8 cellular contexts compared by ENCODE assay signal in genomic region chr1:224852901-224853568, GRCh38.
DNase-seq lines count a peak whose midpoint lies in the region; ATAC-seq and TF ChIP-seq lines count a peak whose summit lies in the region.

No MANE protein-coding gene starts in this region.

- H3K27me3 Mint-ChIP-seq in progenitor cell of endocrine pancreas: no peaks in the 10 kb centered on the region
- H3K27me3 Mint-ChIP-seq in activated CD4-positive, alpha-beta memory T cell treated with anti-CD3 and anti-CD28 coated beads for 36 hours: peaks cover 7% of the 10 kb centered on the region

- no peak for ATAC-seq in HG02981 (IDR thresholded peaks at IDR 0.05; ENCODE audit: unreplicated experiment)

- DNase-seq in COR-L47 (lab: John Stamatoyannopoulos, UW) (peak; percentile 36), HS-5 (ENCODE audit: low read depth) (peak; percentile 35), RKO (ENCODE audit: low spot score) (peak; percentile 77), fibroblast of gingiva (ENCODE audit: low read depth) (peak; percentile 55), progenitor cell of endocrine pancreas (ENCODE audit: low spot score, unreplicated experiment) (no peak), C1 segment of cervical spinal cord (lab: John Stamatoyannopoulos, UW) (no peak)
- no peak for DNase-seq in activated CD4-positive, alpha-beta memory T cell treated with anti-CD3 and anti-CD28 coated beads for 36 hours

- intact Hi-C loops in activated CD4-positive, alpha-beta memory T cell treated with anti-CD3 and anti-CD28 coated beads for 36 hours (cut with micrococcal nuclease): loop anchor here (5.0 kb wide), 1 partner anchor 151 kb away; no protein-coding TSS in a partner anchor

- CTCF ChIA-PET in activated CD4-positive, alpha-beta memory T cell treated with anti-CD3 and anti-CD28 coated beads for 36 hours (lab: Charles Lee): interaction anchor here (1.8 to 7.2 kb wide), 4 partner anchors 11 to 338 kb away, joined by 9 to 134 read pairs (median 14); no protein-coding TSS in a partner anchor

- H3K4me3 Mint-ChIP-seq in progenitor cell of endocrine pancreas (ENCODE audit: low read depth): no peak overlapping the region
- H3K4me3 Mint-ChIP-seq in activated CD4-positive, alpha-beta memory T cell treated with anti-CD3 and anti-CD28 coated beads for 36 hours: no peak overlapping the region

- peaks cover 5% of the 10 kb centered on the region for H3K4me1 Mint-ChIP-seq in progenitor cell of endocrine pancreas (ENCODE audit: low read depth)
- H3K4me1 Mint-ChIP-seq in activated CD4-positive, alpha-beta memory T cell treated with anti-CD3 and anti-CD28 coated beads for 36 hours (ENCODE audit: low read depth): no peaks in the 10 kb centered on the region

- POLR2A ChIA-PET in activated CD4-positive, alpha-beta memory T cell treated with anti-CD3 and anti-CD28 coated beads for 36 hours (lab: Charles Lee): no interaction called here

- H3K36me3 Mint-ChIP-seq in progenitor cell of endocrine pancreas (ENCODE audit: insufficient read depth): no peaks in the 10 kb centered on the region
- H3K36me3 Mint-ChIP-seq in activated CD4-positive, alpha-beta memory T cell treated with anti-CD3 and anti-CD28 coated beads for 36 hours: no peaks in the 10 kb centered on the region

- TF ChIP-seq CTCF in progenitor cell of endocrine pancreas (IDR thresholded peaks at IDR 0.05; ENCODE audit: unreplicated experiment): peak; percentile 72

- no peak overlapping the region for H3K27ac Mint-ChIP-seq in progenitor cell of endocrine pancreas
- no peak overlapping the region for H3K27ac Mint-ChIP-seq in activated CD4-positive, alpha-beta memory T cell treated with anti-CD3 and anti-CD28 coated beads for 36 hours

- no peaks in the 10 kb centered on the region for H3K9me3 Mint-ChIP-seq in progenitor cell of endocrine pancreas (ENCODE audit: low read depth)
- no peaks in the 10 kb centered on the region for H3K9me3 Mint-ChIP-seq in activated CD4-positive, alpha-beta memory T cell treated with anti-CD3 and anti-CD28 coated beads for 36 hours

Comparison
In these comparisons a context has a peak if more than half of its experiments do, and no peak if none do; other contexts are left out.
1. DNase-seq: peak in COR-L47 (single experiment), HS-5 (single experiment), RKO (single experiment) and fibroblast of gingiva (single experiment); none in progenitor cell of endocrine pancreas (single experiment), activated CD4-positive, alpha-beta memory T cell treated with anti-CD3 and anti-CD28 coated beads for 36 hours (single experiment) and C1 segment of cervical spinal cord (0 of 14).